Comparison of ENCODE assay signal across 22 cellular contexts in the genomic region with DNA sequence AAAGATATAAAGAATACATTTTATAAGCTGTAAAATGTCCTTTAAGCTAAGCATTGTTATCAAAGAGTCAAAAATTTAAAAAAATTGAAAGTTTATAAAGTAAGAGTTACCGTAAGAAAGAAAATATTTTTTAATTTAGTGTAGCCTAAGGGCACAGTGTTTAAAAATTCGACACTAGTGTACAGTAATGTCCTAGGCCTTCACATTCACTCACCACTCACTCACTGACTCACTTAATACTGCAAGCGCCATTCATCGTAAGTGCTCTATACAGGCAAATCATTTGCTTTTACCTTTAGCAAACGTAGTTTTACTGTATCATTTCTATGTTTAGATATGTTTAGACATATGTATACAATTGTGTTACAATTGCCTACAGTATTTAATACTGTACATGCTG. TPM values are rescaled to one million over a fixed set of nuclear protein-coding genes. Genes with fewer than 3 reads are reported as not detected.
DNase-seq lines count a peak whose midpoint lies in the region; ATAC-seq and TF ChIP-seq lines count a peak whose summit lies in the region.
"Had no signal": no experiment of that assay in that cellular context is flagged by ENCODE, and none has a peak within 500 bp of the region (broad histone marks: within the 10 kb centered on the region; RNA-seq: fewer than 3 reads in every experiment).

No MANE protein-coding gene starts in this region.

- H3K9me2 ChIP-seq in OCI-LY7 (ENCODE audit: insufficient read depth, low read length), result no peaks in the 10 kb centered on the region

- BruUV-seq in OCI-LY7 (replicated peaks; lab: Mats Ljungman, UMichigan), result no TSS peak

- H3K36me3 ChIP-seq in OCI-LY7 (ENCODE audit: insufficient read depth, low read length), result peaks cover 3% of the 10 kb centered on the region
- H3K36me3 ChIP-seq: BLaER1 treated with 17β-estradiol and CSF1 and Interleukin-3, amounts not matched to agents 10 nM and 100 nM had no signal

- CTCF ChIA-PET in OCI-LY7 (lab: Charles Lee; ENCODE audit: unreplicated experiment), result no interaction called here

- H3K79me2 ChIP-seq in OCI-LY7 (ENCODE audit: insufficient read depth, low read depth, low read length), result no peaks in the 10 kb centered on the region

- peaks cover 8% of the 10 kb centered on the region; the same call in 1 of the 2 replicates for H3K9me3 ChIP-seq in OCI-LY7 (ENCODE audit: low read length)
- H3K9me3 ChIP-seq: A549, Caco-2 had no signal

- H2AFZ ChIP-seq in OCI-LY7 (ENCODE audit: low read length), result peak overlapping the region; percentile 35; the same call in 1 of the 2 replicates

- peaks cover 30% of the 10 kb centered on the region for H3K4me1 ChIP-seq in OCI-LY7 (ENCODE audit: insufficient read depth, low read length, poor library complexity, severe bottlenecking)
- H3K4me1 ChIP-seq: A549, Caco-2 had no signal

- POLR2A ChIA-PET in OCI-LY7 (lab: Charles Lee), result interaction anchor here (1.1 to 1.2 kb wide), 2 partner anchors 10 to 20 kb away, joined by 3 read pairs; no protein-coding TSS in a partner anchor

- no peak overlapping the region for H3K27ac ChIP-seq in OCI-LY7 (ENCODE audit: low read depth, low read length, poor library complexity, severe bottlenecking)
- H3K27ac ChIP-seq: 22Rv1; A549; BLaER1 treated with 17β-estradiol and CSF1 and Interleukin-3, amounts not matched to agents 10 nM and 100 nM; C4-2B had no signal

- peak; percentile 52 for DNase-seq in ELR (ENCODE audit: low read depth)
- no peak for DNase-seq in OCI-LY7 (ENCODE audit: low spot score)
- peak; percentile 7 for DNase-seq in RKO (ENCODE audit: low spot score)
- DNase-seq in epithelial cell of esophagus (ENCODE audit: low read depth), result peak; percentile 6
- no peak for DNase-seq in T1000 (lab: John Stamatoyannopoulos, UW)
- DNase-seq in HCEC 1CT, result no peak
- DNase-seq: AML-193; Caco-2; Calu3; CD4-positive, alpha-beta T cell; CD8-positive, alpha-beta T cell; DMS79 treated with DMSO at 0.1 percent for 48 hours; GDM1 had no signal

- TF ChIP-seq CTCF in OCI-LY7 (conservative IDR thresholded peaks at IDR 0.05; ENCODE audit: low read length) (no peak), epithelial cell of esophagus (IDR thresholded peaks at IDR 0.05; ENCODE audit: insufficient read depth, low read depth, low read length, missing control alignments) (no peak)

- intact Hi-C loops in OCI-LY7 (cut with micrococcal nuclease; ENCODE audit: unreplicated experiment), result no loop called here

- ATAC-seq in HG03095 (IDR thresholded peaks at IDR 0.05; ENCODE audit: unreplicated experiment), result no peak
- ATAC-seq in GM19328 (IDR thresholded peaks at IDR 0.05; ENCODE audit: unreplicated experiment), result no peak
- ATAC-seq: A549; CD8-positive, alpha-beta T cell; GM12878 had no signal

- H3K4me2 ChIP-seq in OCI-LY7 (ENCODE audit: low read length), result no peak overlapping the region
- H3K4me2 ChIP-seq: A549; BLaER1 treated with 17β-estradiol and CSF1 and Interleukin-3, amounts not matched to agents 10 nM and 100 nM had no signal

- H3K4me3 ChIP-seq in OCI-LY7 (ENCODE audit: low read depth, low read length, poor library complexity, severe bottlenecking) (no peak overlapping the region), epithelial cell of esophagus (ENCODE audit: low read length) (no peak overlapping the region)
- H3K4me3 ChIP-seq: A549; BLaER1 treated with 17β-estradiol and CSF1 and Interleukin-3, amounts not matched to agents 10 nM and 100 nM; GM12878 had no signal

- H4K20me1 ChIP-seq in OCI-LY7 (ENCODE audit: insufficient read depth, low read length), result no peaks in the 10 kb centered on the region
- H4K20me1 ChIP-seq: BLaER1 treated with 17β-estradiol and CSF1 and Interleukin-3, amounts not matched to agents 10 nM and 100 nM had no signal

RNA-seq across cellular contexts. Expression of gene GLRA3, which starts 20.2 kb away (rescaled TPM):
- 0.21 and 0.92 TPM in 2 replicates for total RNA-seq in OCI-LY7 (2014; rRNA removed; shearing (Covaris generic))
- 1.1 and 1.6 TPM in 2 replicates for total RNA-seq in OCI-LY7 (2022)
- total RNA-seq: A172; Caco-2; CD4-positive, alpha-beta T cell; CD8-positive, alpha-beta T cell; G401; GM12878 had no signal

Comparison
In these comparisons a context has a peak if more than half of its experiments do, and no peak if none do; other contexts are left out.
1. DNase-seq: peak in ELR (single experiment), RKO (single experiment) and epithelial cell of esophagus (single experiment); none in OCI-LY7 (single experiment), T1000 (single experiment) and HCEC 1CT (single experiment).